In the genomic region with DNA sequence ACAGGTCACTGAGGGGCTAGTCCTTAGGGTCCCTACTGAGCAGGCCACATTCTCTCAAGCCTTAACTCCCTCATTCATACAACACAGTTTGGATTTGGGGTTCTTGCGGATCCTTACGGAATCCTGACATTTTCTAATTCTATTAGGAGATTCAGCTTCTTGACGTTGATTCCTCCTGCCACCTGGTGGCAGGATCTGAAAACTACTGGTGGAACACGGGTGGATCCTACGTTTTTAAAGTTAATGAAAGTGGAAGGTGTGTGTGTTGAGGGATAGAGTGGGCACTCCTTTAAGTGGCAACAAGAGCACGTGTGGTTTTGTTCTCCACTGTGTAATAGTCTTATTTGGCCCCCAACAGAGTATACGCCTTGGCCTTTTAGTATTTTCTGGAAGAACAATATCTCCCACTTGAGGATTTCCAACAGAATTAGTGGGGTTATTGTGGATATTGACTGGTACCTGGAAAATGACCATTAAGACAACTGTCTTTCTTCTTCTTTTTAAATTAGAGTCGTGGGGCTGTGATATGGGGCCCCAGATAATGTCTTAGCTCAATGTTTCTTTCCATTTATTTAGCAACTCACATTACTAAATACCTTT, we compare ENCODE assay signal across 8 cellular contexts. TPM values are rescaled to one million over a fixed set of nuclear protein-coding genes. Genes with fewer than 3 reads are reported as not detected.
DNase-seq lines count a peak whose midpoint lies in the region; TF ChIP-seq lines count a peak whose summit lies in the region.

No MANE protein-coding gene starts in this region.

- no peak for TF ChIP-seq POLR2A in prostate gland (IDR thresholded peaks at IDR 0.05)

- POLR2A ChIA-PET in RWPE1 (lab: Yijun Ruan, JAX; ENCODE audit: low non-redundant PET): no interaction called here

- TF ChIP-seq CTCF in RWPE1 (conservative IDR thresholded peaks at IDR 0.05; ENCODE audit: low read depth) (peak; percentile 82), prostate gland (IDR thresholded peaks at IDR 0.05) (peak; percentile 10 to 76 (median 62))

- DNase-seq in NOMO-1 treated with DMSO at 0.1 percent for 48 hours (lab: John Stamatoyannopoulos, UW; ENCODE audit: unreplicated experiment) (peak; percentile 21), NOMO-1 treated with dmso at 0.1 percent for 144 hours (lab: John Stamatoyannopoulos, UW; ENCODE audit: unreplicated experiment) (no peak), HuH-7 (ENCODE audit: low spot score) (peak; percentile 35), RWPE1 (ENCODE audit: low spot score) (peak; percentile 74), glomerular visceral epithelial cell (ENCODE audit: extremely low spot score) (peak; percentile 66), prostate gland (ENCODE audit: low spot score) (peak; percentile 50), NCI-H187 treated with DMSO at 0.1 percent for 48 hours (lab: John Stamatoyannopoulos, UW) (no peak)
- peak; percentile 79 for DNase-seq in activated naive CD4-positive, alpha-beta T cell treated with anti-CD3 and anti-CD28 coated beads for 36 hours

- H3K36me3 Mint-ChIP-seq in activated naive CD4-positive, alpha-beta T cell treated with anti-CD3 and anti-CD28 coated beads for 36 hours (ENCODE audit: low read depth): no peaks in the 10 kb centered on the region

- intact Hi-C loops in activated naive CD4-positive, alpha-beta T cell treated with anti-CD3 and anti-CD28 coated beads for 36 hours (cut with micrococcal nuclease): loop anchor here (1.0 to 5.0 kb wide), 7 partner anchors 19 to 693 kb away; partner anchors contain the start of genes HNRNPK, IDNK, KIF27 and RMI1
- intact Hi-C loops in prostate gland (cut with DNase I): loop anchor here (5.0 kb wide), 1 partner anchor 43 kb away; no protein-coding TSS in a partner anchor

- H3K27ac ChIP-seq in RWPE1 (no peak overlapping the region), prostate gland (no peak overlapping the region)

- H3K4me3 ChIP-seq in prostate gland: no peak overlapping the region

- no peaks in the 10 kb centered on the region for H3K36me3 ChIP-seq in prostate gland

- H3K4me1 ChIP-seq in prostate gland (replicated peaks): no peaks in the 10 kb centered on the region

- H3K9me3 Mint-ChIP-seq in activated naive CD4-positive, alpha-beta T cell treated with anti-CD3 and anti-CD28 coated beads for 36 hours: no peaks in the 10 kb centered on the region

- no peak overlapping the region for H3K27ac Mint-ChIP-seq in activated naive CD4-positive, alpha-beta T cell treated with anti-CD3 and anti-CD28 coated beads for 36 hours

- no peaks in the 10 kb centered on the region for H3K27me3 ChIP-seq in prostate gland (replicated peaks; ENCODE audit: insufficient read depth)

- WGBS in prostate gland: 12% methylated on average over 8 of the region's 8 CpGs

- CTCF ChIA-PET in RWPE1 (lab: Yijun Ruan, JAX): interaction anchor here (0.6 to 2.3 kb wide), 18 partner anchors 10 to 1295 kb away, joined by 3 to 16 read pairs (median 4); partner anchors contain the start of gene SLC28A3
- CTCF ChIA-PET in activated naive CD4-positive, alpha-beta T cell treated with anti-CD3 and anti-CD28 coated beads for 36 hours (lab: Charles Lee): interaction anchor here (0.6 to 6.0 kb wide), 19 partner anchors 9 to 378 kb away, joined by 3 to 27 read pairs (median 4); no protein-coding TSS in a partner anchor

- no peak overlapping the region for H3K4me3 Mint-ChIP-seq in activated naive CD4-positive, alpha-beta T cell treated with anti-CD3 and anti-CD28 coated beads for 36 hours

- no peaks in the 10 kb centered on the region for H3K27me3 Mint-ChIP-seq in activated naive CD4-positive, alpha-beta T cell treated with anti-CD3 and anti-CD28 coated beads for 36 hours (ENCODE audit: low read depth)

- H3K4me1 Mint-ChIP-seq in activated naive CD4-positive, alpha-beta T cell treated with anti-CD3 and anti-CD28 coated beads for 36 hours (ENCODE audit: low read depth): peaks cover 14% of the 10 kb centered on the region

- no peaks in the 10 kb centered on the region for H3K9me3 ChIP-seq in prostate gland

RNA-seq across cellular contexts. Expression of gene SLC28A3, which starts 25.2 kb away (rescaled TPM):
- under 1 TPM; 0.32 to 0.33 TPM for total RNA-seq in activated naive CD4-positive, alpha-beta T cell treated with anti-CD3 and anti-CD28 coated beads for 36 hours
- under 1 TPM in 1 of 2 donors, not detected in 1; 0.23 TPM for total RNA-seq in prostate gland

Comparison
In these comparisons a context has a peak if more than half of its experiments do, and no peak if none do; other contexts are left out.
1. DNase-seq: peak in NOMO-1 treated with DMSO at 0.1 percent for 48 hours (single experiment), HuH-7 (single experiment), RWPE1 (single experiment), activated naive CD4-positive, alpha-beta T cell treated with anti-CD3 and anti-CD28 coated beads for 36 hours (single experiment), glomerular visceral epithelial cell (single experiment) and prostate gland (single experiment); none in NOMO-1 treated with dmso at 0.1 percent for 144 hours (single experiment) and NCI-H187 treated with DMSO at 0.1 percent for 48 hours (single experiment).